In the genomic region with DNA sequence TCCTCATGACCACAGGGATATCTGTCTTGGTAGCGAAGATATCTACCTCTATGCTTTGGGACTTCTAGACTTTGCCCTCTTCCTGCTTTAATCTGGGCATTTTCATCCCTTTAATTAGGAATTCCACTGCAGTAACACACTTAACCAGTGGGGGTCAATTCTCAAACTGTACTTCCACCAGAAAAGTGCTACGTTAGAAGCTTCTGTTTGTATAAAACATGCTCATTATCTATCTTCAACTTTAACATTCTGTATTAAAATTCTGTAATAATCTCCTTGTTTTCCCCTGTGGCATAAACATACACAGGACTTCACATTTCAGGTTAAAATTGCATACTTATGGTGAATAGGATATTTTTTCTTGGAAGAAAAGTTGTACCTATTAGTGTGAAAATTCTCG, we compare ENCODE assay signal across 13 cellular contexts.
DNase-seq lines count a peak whose midpoint lies in the region; ATAC-seq, FAIRE-seq and TF ChIP-seq lines count a peak whose summit lies in the region.
"Had no signal": no experiment of that assay in that cellular context is flagged by ENCODE, and none has a peak within 500 bp of the region (broad histone marks: within the 10 kb centered on the region; RNA-seq: fewer than 3 reads in every experiment).

No MANE protein-coding gene starts in this region.

- CTCF ChIA-PET in A673 (lab: Charles Lee), result no interaction called here

- H3K4me1 ChIP-seq in A673 (ENCODE audit: insufficient read depth, low read length, poor library complexity, severe bottlenecking) (peaks cover 37% of the 10 kb centered on the region), astrocyte (ENCODE audit: insufficient read depth, low read length) (peaks cover 17% of the 10 kb centered on the region), lower lobe of right lung (no peaks in the 10 kb centered on the region)
- H3K4me1 ChIP-seq: body of pancreas, psoas muscle had no signal

- H3K4me1 Mint-ChIP-seq in astrocyte (ENCODE audit: low read depth, unreplicated experiment), result peaks cover 21% of the 10 kb centered on the region

- H3K27ac ChIP-seq in A673 (ENCODE audit: low read depth, low read length, poor library complexity, severe bottlenecking), result no peak overlapping the region
- no peak overlapping the region for H3K27ac ChIP-seq in astrocyte (ENCODE audit: low read depth, low read length)
- H3K27ac ChIP-seq in lower lobe of right lung, result no peak overlapping the region
- H3K27ac ChIP-seq: body of pancreas, psoas muscle had no signal

- no peak overlapping the region for H3K9ac ChIP-seq in astrocyte (ENCODE audit: low read length)

- no TSS peak for BruUV-seq in A673 (replicated peaks; lab: Mats Ljungman, UMichigan)

- no peaks in the 10 kb centered on the region for H3K79me2 ChIP-seq in astrocyte (ENCODE audit: insufficient read depth, low read length)

- H3K4me3 ChIP-seq in A673 (ENCODE audit: low read depth, low read length, poor library complexity, severe bottlenecking) (no peak overlapping the region), astrocyte (ENCODE audit: insufficient read depth, low read depth, low read length) (no peak overlapping the region), lower lobe of right lung (no peak overlapping the region)
- H3K4me3 ChIP-seq: body of pancreas, psoas muscle had no signal

- H4K20me1 ChIP-seq in astrocyte (ENCODE audit: insufficient read depth, low read length), result no peaks in the 10 kb centered on the region

- H3K9me3 ChIP-seq in A673 (ENCODE audit: low read depth, low read length, poor library complexity, severe bottlenecking) (no peaks in the 10 kb centered on the region), astrocyte (ENCODE audit: insufficient read depth, low read depth, low read length) (no peaks in the 10 kb centered on the region), lower lobe of right lung (no peaks in the 10 kb centered on the region)
- H3K9me3 ChIP-seq: body of pancreas, psoas muscle had no signal

- H3K9me3 Mint-ChIP-seq in astrocyte (ENCODE audit: unreplicated experiment), result no peaks in the 10 kb centered on the region

- no peak overlapping the region for H3K27ac Mint-ChIP-seq in astrocyte (ENCODE audit: unreplicated experiment)

- no peak overlapping the region for H2AFZ ChIP-seq in astrocyte (ENCODE audit: low read depth, low read length)

- intact Hi-C loops in A673 (cut with micrococcal nuclease; ENCODE audit: unreplicated experiment) (no loop called here), lower lobe of right lung (cut with DNase I) (no loop called here)

- no peak overlapping the region for H3K4me3 Mint-ChIP-seq in astrocyte (ENCODE audit: unreplicated experiment)

- H3K36me3 ChIP-seq in A673 (ENCODE audit: insufficient read depth, low read length, poor library complexity, severe bottlenecking), result no peaks in the 10 kb centered on the region
- H3K36me3 ChIP-seq in astrocyte (ENCODE audit: insufficient read depth, low read length), result no peaks in the 10 kb centered on the region
- no peaks in the 10 kb centered on the region for H3K36me3 ChIP-seq in lower lobe of right lung

- FAIRE-seq in astrocyte (lab: Jason Lieb, UNC) (peak; percentile 86), GM19239 (lab: Jason Lieb, UNC) (no peak)

- ATAC-seq in HG03095 (IDR thresholded peaks at IDR 0.05; ENCODE audit: unreplicated experiment), result no peak
- no peak for ATAC-seq in lower lobe of right lung
- ATAC-seq: body of pancreas, psoas muscle had no signal

- peaks cover 1% of the 10 kb centered on the region for H3K36me3 Mint-ChIP-seq in astrocyte (ENCODE audit: low read depth, unreplicated experiment)

- no peaks in the 10 kb centered on the region for H3K27me3 ChIP-seq in A673 (replicated peaks; ENCODE audit: insufficient read depth, low read depth, low read length, poor library complexity)
- H3K27me3 ChIP-seq in astrocyte (ENCODE audit: insufficient read depth, low read length), result no peaks in the 10 kb centered on the region
- no peaks in the 10 kb centered on the region for H3K27me3 ChIP-seq in lower lobe of right lung (ENCODE audit: low read depth)
- H3K27me3 ChIP-seq: body of pancreas had no signal

- H3K27me3 Mint-ChIP-seq in astrocyte (ENCODE audit: low read depth, unreplicated experiment), result no peaks in the 10 kb centered on the region

- TF ChIP-seq CTCF in A673 (conservative IDR thresholded peaks at IDR 0.05; ENCODE audit: low read depth, low read length) (peak; percentile 26; the same call in 1 of the 2 replicates), astrocyte (IDR thresholded peaks at IDR 0.05; ENCODE audit: insufficient read depth, low read depth, low read length) (peak; percentile 19), lower lobe of right lung (IDR thresholded peaks at IDR 0.05) (no peak)

- POLR2A ChIA-PET in A673 (lab: Charles Lee; ENCODE audit: low non-redundant PET), result no interaction called here

- no peak overlapping the region for H3K4me2 ChIP-seq in astrocyte (ENCODE audit: low read length)

- DNase-seq in A673 (ENCODE audit: low spot score) (no peak), H4 (ENCODE audit: low spot score) (peak; percentile 11), astrocyte (ENCODE audit: low read depth) (no peak), iPS-NIHi7 (ENCODE audit: extremely low spot score) (peak; percentile 21), lower lobe of right lung (no peak), GM19239 (ENCODE audit: insufficient read length, low spot score) (no peak)
- DNase-seq in stimulated activated CD4-positive, alpha-beta T cell treated with anti-CD3 and anti-CD28 coated beads, Interleukin-4, amount 100 ng/mL, for 1 hour, result no peak
- DNase-seq: activated gamma-delta T cell treated with Interleukin-2 at 50 U/mL for 16 hours; body of pancreas; effector CD8-positive, alpha-beta T cell; NCI-H2171 treated with DMSO at 0.1 percent for 48 hours; psoas muscle had no signal

Comparison
In these comparisons a context has a peak if more than half of its experiments do, and no peak if none do; other contexts are left out.
1. DNase-seq: peak in H4 (single experiment) and iPS-NIHi7 (single experiment); none in A673 (single experiment), astrocyte (single experiment), lower lobe of right lung (single experiment), stimulated activated CD4-positive, alpha-beta T cell treated with anti-CD3 and anti-CD28 coated beads, Interleukin-4, amount 100 ng/mL, for 1 hour (single experiment) and GM19239 (single experiment).